8 cellular contexts compared by ENCODE assay signal in genomic region chr22:44669725-44670027, GRCh38. TPM values are rescaled to one million over a fixed set of nuclear protein-coding genes. Genes with fewer than 3 reads are reported as not detected.
A peak's percentile ranks its signal among the peaks of the same experiment; 100 is the strongest.
DNase-seq lines count a peak whose midpoint lies in the region; FAIRE-seq and TF ChIP-seq lines count a peak whose summit lies in the region.

No MANE protein-coding gene starts in this region.

- no peaks in the 10 kb centered on the region for H3K36me3 ChIP-seq in prostate gland

- H3K4me1 ChIP-seq in prostate gland (replicated peaks): no peaks in the 10 kb centered on the region

- H3K27me3 ChIP-seq in dorsolateral prefrontal cortex (peaks cover 0 to 48% (median 5%) of the 10 kb centered on the region in 45 donors), prostate gland (replicated peaks; ENCODE audit: insufficient read depth) (no peaks in the 10 kb centered on the region)

- no peak overlapping the region for H3K4me3 ChIP-seq in NB4 (ENCODE audit: low read depth, low read length)
- H3K4me3 ChIP-seq in dorsolateral prefrontal cortex: peak overlapping the region in 44 of 59 donors; percentile 36 to 71 (median 56)
- peak overlapping the region; percentile 58 to 67 for H3K4me3 ChIP-seq in prostate gland

- DNase-seq in NCI-H748 (lab: John Stamatoyannopoulos, UW; ENCODE audit: unreplicated experiment) (peak; percentile 58), NCI-H748 treated with DMSO at 0.1 percent for 48 hours (lab: John Stamatoyannopoulos, UW) (no peak), NB4 (ENCODE audit: low read depth) (peak; percentile 44), dorsolateral prefrontal cortex (peak in 1 of 10 donors; percentile 38), prostate gland (ENCODE audit: low spot score) (no peak), GM12891 (ENCODE audit: insufficient read length, low spot score) (no peak), putamen (ENCODE audit: low spot score) (no peak), H54 (ENCODE audit: insufficient read length, low spot score) (no peak)

- TF ChIP-seq POLR2A in NB4 (IDR thresholded peaks at IDR 0.05; ENCODE audit: extremely low read depth, insufficient read length): no peak
- TF ChIP-seq POLR2A in prostate gland (IDR thresholded peaks at IDR 0.05): no peak
- no peak for TF ChIP-seq POLR2A in GM12891 (IDR thresholded peaks at IDR 0.05; ENCODE audit: low read depth, low read length)
- TF ChIP-seq POLR2A in H54 (IDR thresholded peaks at IDR 0.05; ENCODE audit: low read depth, low read length): no peak

- WGBS in prostate gland: 70% methylated on average over 6 of the region's 6 CpGs

- intact Hi-C loops in dorsolateral prefrontal cortex (cut with DNase I): no loop called here
- intact Hi-C loops in prostate gland (cut with DNase I): no loop called here

- H3K27ac ChIP-seq in dorsolateral prefrontal cortex (no peak overlapping the region), prostate gland (no peak overlapping the region)

- FAIRE-seq in GM12891 (lab: Jason Lieb, UNC) (no peak), H54 (lab: Jason Lieb, UNC) (no peak)

- TF ChIP-seq CTCF in NB4 (IDR thresholded peaks at IDR 0.05; ENCODE audit: low read depth, low read length) (peak; percentile 52), dorsolateral prefrontal cortex (IDR thresholded peaks at IDR 0.05 in 54 of 56, conservative IDR thresholded peaks at IDR 0.05 in 2 of 56; ENCODE audit: low read depth in 1 of 56, partially characterized antibody in 56 of 56) (peak in 21 of 56 donors; percentile 8 to 34 (median 18)), prostate gland (IDR thresholded peaks at IDR 0.05) (no peak)

- no peaks in the 10 kb centered on the region for H3K9me3 ChIP-seq in prostate gland

TF ChIP-seq in GM12891, 5 proteins besides CTCF, POLR2A, EP300 and RAD21:
- TF ChIP-seq PAX5 (IDR thresholded peaks at IDR 0.05; ENCODE audit: insufficient read depth, low read length, severe bottlenecking): no peak
- no peak for TF ChIP-seq POU2F2 (IDR thresholded peaks at IDR 0.05; ENCODE audit: low read depth, low read length)
- TF ChIP-seq TAF1 (IDR thresholded peaks at IDR 0.05; ENCODE audit: low read depth, low read length): no peak
- TF ChIP-seq SPI1 (IDR thresholded peaks at IDR 0.05; ENCODE audit: low read depth, low read length): no peak
- TF ChIP-seq POLR2AphosphoS5 (IDR thresholded peaks at IDR 0.05; ENCODE audit: low read depth, low read length): no peak

RNA-seq across cellular contexts. Expression of gene PRR5, which starts 32.3 kb away (rescaled TPM):
- total RNA-seq in dorsolateral prefrontal cortex: 10 to 100 TPM in 116 of 120 experiments, 1 to 10 TPM in 4; 5.1 to 39.4 (median 15.4) TPM
- total RNA-seq in prostate gland: 10 to 100 TPM; 47.8 to 56.5 TPM
- 0.21 TPM for polyA plus RNA-seq in GM12891 (2012; ENCODE audit: low read depth, missing spikeins)

Comparison
In these comparisons a context has a peak if more than half of its experiments do, and no peak if none do; other contexts are left out.
1. DNase-seq: peak in NCI-H748 (single experiment) and NB4 (single experiment); none in NCI-H748 treated with DMSO at 0.1 percent for 48 hours (single experiment), prostate gland (single experiment), GM12891 (single experiment), putamen (single experiment) and H54 (single experiment).